Comparison of ENCODE assay signal across 1 cellular context in the genomic region with DNA sequence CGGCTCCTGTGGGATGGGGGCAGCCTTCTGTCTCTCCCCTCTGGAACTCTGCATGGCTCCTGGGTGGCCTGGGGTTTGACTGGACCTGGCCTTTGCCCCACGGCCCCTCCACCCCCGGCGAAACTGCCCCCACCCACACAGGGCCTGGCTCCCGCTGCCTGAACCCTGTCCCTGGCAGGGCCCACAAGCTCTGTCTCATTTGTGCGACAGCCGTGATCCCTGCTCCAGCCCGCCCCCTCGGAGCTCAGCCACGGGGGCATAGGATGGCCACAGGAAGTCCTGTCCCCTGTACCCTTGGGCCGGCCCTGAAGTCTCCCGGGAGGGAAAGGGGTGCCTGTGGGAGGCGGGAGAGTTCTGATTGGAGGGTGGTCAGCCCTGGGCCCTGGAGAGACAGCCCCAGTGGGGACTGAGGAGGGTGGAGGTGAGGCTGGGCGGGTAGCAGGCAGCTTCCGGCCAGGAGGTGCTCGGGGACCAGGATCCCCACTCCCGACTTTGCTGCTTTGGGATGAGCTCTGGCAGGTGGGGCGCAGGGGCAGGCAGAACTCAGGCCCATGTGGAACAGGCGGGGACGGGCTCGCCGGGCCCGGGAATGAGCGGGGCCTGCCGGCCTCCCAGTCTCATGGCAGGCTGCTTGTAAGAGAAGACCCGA.
TF ChIP-seq lines count a peak whose summit lies in the region.

No MANE protein-coding gene starts in this region.

TF ChIP-seq in HepG2, 621 proteins besides CTCF, POLR2A, EP300 and RAD21 (continued from another document and continues in another):
- TF ChIP-seq, protein P1, sequence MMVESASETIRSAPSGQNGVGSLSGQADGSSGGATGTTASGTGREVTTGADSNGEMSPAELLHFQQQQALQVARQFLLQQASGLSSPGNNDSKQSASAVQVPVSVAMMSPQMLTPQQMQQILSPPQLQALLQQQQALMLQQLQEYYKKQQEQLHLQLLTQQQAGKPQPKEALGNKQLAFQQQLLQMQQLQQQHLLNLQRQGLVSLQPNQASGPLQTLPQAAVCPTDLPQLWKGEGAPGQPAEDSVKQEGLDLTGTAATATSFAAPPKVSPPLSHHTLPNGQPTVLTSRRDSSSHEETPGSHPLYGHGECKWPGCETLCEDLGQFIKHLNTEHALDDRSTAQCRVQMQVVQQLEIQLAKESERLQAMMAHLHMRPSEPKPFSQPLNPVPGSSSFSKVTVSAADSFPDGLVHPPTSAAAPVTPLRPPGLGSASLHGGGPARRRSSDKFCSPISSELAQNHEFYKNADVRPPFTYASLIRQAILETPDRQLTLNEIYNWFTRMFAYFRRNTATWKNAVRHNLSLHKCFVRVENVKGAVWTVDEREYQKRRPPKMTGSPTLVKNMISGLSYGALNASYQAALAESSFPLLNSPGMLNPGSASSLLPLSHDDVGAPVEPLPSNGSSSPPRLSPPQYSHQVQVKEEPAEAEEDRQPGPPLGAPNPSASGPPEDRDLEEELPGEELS (CRISPR knock-in tag; IDR thresholded peaks at IDR 0.05), result peak; percentile 25; the same call in 1 of the 2 replicates
- TF ChIP-seq ZFP37 (CRISPR knock-in tag; IDR thresholded peaks at IDR 0.05; ENCODE audit: borderline replicate concordance), result 0 out of 2 replicates have a peak, but pooled peaks have one; percentile 53
- TF ChIP-seq ZNF615 (CRISPR knock-in tag; IDR thresholded peaks at IDR 0.05; ENCODE audit: borderline replicate concordance), result no peak
- no peak for TF ChIP-seq MAFF (IDR thresholded peaks at IDR 0.05; ENCODE audit: low read depth, low read length)
- TF ChIP-seq, protein P2, sequence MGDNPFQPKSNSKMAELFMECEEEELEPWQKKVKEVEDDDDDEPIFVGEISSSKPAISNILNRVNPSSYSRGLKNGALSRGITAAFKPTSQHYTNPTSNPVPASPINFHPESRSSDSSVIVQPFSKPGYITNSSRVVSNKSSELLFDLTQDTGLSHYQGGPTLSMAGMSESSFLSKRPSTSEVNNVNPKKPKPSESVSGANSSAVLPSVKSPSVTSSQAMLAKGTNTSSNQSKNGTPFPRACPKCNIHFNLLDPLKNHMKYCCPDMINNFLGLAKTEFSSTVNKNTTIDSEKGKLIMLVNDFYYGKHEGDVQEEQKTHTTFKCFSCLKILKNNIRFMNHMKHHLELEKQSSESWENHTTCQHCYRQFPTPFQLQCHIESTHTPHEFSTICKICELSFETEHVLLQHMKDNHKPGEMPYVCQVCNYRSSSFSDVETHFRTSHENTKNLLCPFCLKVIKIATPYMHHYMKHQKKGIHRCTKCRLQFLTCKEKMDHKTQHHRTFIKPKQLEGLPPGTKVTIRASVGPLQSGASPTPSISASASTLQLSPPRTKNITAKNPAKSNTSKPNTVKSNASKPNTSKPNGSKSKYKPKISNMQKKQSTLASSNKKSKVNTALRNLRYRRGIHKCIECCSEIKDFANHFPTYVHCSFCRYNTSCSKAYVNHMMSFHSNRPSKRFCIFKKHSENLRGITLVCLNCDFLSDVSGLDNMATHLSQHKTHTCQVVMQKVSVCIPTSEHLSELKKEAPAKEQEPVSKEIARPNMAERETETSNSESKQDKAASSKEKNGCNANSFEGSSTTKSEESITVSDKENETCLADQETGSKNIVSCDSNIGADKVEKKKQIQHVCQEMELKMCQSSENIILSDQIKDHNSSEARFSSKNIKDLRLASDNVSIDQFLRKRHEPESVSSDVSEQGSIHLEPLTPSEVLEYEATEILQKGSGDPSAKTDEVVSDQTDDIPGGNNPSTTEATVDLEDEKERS (CRISPR knock-in tag; IDR thresholded peaks at IDR 0.05), result 0 out of 2 replicates have a peak, but pooled peaks have one; percentile 16
- TF ChIP-seq, protein P3, sequence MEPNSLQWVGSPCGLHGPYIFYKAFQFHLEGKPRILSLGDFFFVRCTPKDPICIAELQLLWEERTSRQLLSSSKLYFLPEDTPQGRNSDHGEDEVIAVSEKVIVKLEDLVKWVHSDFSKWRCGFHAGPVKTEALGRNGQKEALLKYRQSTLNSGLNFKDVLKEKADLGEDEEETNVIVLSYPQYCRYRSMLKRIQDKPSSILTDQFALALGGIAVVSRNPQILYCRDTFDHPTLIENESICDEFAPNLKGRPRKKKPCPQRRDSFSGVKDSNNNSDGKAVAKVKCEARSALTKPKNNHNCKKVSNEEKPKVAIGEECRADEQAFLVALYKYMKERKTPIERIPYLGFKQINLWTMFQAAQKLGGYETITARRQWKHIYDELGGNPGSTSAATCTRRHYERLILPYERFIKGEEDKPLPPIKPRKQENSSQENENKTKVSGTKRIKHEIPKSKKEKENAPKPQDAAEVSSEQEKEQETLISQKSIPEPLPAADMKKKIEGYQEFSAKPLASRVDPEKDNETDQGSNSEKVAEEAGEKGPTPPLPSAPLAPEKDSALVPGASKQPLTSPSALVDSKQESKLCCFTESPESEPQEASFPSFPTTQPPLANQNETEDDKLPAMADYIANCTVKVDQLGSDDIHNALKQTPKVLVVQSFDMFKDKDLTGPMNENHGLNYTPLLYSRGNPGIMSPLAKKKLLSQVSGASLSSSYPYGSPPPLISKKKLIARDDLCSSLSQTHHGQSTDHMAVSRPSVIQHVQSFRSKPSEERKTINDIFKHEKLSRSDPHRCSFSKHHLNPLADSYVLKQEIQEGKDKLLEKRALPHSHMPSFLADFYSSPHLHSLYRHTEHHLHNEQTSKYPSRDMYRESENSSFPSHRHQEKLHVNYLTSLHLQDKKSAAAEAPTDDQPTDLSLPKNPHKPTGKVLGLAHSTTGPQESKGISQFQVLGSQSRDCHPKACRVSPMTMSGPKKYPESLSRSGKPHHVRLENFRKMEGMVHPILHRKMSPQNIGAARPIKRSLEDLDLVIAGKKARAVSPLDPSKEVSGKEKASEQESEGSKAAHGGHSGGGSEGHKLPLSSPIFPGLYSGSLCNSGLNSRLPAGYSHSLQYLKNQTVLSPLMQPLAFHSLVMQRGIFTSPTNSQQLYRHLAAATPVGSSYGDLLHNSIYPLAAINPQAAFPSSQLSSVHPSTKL (CRISPR knock-in tag; IDR thresholded peaks at IDR 0.05), result peak; percentile 58; the same call in 1 of the 2 replicates
- 0 out of 2 replicates have a peak, but pooled peaks have one; percentile 41 for TF ChIP-seq TP53 (CRISPR knock-in tag; conservative IDR thresholded peaks at IDR 0.05)
- no peak for TF ChIP-seq TBL1XR1 (IDR thresholded peaks at IDR 0.05; ENCODE audit: borderline replicate concordance, low read length, partially characterized antibody)
- peak; percentile 59 for TF ChIP-seq SALL1 (CRISPR knock-in tag; IDR thresholded peaks at IDR 0.05)
- TF ChIP-seq NCOA2 (CRISPR knock-in tag; IDR thresholded peaks at IDR 0.05), result no peak
- TF ChIP-seq ATF7-NPFF (CRISPR knock-in tag; IDR thresholded peaks at IDR 0.05; ENCODE audit: low read depth), result peak; percentile 29; the same call in 1 of the 2 replicates
- TF ChIP-seq IRF2 (CRISPR knock-in tag; IDR thresholded peaks at IDR 0.05), result 0 out of 2 replicates have a peak, but pooled peaks have one; percentile 38
- peak; percentile 97 for TF ChIP-seq PHF21A (CRISPR knock-in tag; IDR thresholded peaks at IDR 0.05)
- TF ChIP-seq LCORL (IDR thresholded peaks at IDR 0.05), result no peak
- peak; percentile 33; the same call in 1 of the 2 replicates for TF ChIP-seq LCORL (CRISPR knock-in tag; IDR thresholded peaks at IDR 0.05)
- TF ChIP-seq ZMAT3 (CRISPR knock-in tag; conservative IDR thresholded peaks at IDR 0.05), result 0 out of 2 replicates have a peak, but pooled peaks have one; percentile 64
- TF ChIP-seq, protein P4, sequence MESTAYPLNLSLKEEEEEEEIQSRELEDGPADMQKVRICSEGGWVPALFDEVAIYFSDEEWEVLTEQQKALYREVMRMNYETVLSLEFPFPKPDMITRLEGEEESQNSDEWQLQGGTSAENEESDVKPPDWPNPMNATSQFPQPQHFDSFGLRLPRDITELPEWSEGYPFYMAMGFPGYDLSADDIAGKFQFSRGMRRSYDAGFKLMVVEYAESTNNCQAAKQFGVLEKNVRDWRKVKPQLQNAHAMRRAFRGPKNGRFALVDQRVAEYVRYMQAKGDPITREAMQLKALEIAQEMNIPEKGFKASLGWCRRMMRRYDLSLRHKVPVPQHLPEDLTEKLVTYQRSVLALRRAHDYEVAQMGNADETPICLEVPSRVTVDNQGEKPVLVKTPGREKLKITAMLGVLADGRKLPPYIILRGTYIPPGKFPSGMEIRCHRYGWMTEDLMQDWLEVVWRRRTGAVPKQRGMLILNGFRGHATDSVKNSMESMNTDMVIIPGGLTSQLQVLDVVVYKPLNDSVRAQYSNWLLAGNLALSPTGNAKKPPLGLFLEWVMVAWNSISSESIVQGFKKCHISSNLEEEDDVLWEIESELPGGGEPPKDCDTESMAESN (CRISPR knock-in tag; conservative IDR thresholded peaks at IDR 0.05), result peak; percentile 78
- TF ChIP-seq ISX (CRISPR knock-in tag; conservative IDR thresholded peaks at IDR 0.05), result no peak
- TF ChIP-seq ZFX (CRISPR knock-in tag; IDR thresholded peaks at IDR 0.05; ENCODE audit: low read depth), result peak; percentile 90
- TF ChIP-seq AHR (CRISPR knock-in tag; IDR thresholded peaks at IDR 0.05), result no peak
- TF ChIP-seq DPF2 (CRISPR knock-in tag; IDR thresholded peaks at IDR 0.05; ENCODE audit: borderline replicate concordance, low read depth), result no peak
- 0 out of 2 replicates have a peak, but pooled peaks have one; percentile 32 for TF ChIP-seq ZNF510 (CRISPR knock-in tag; IDR thresholded peaks at IDR 0.05; ENCODE audit: low read depth)
- peak; percentile 86 for TF ChIP-seq ZBTB7B (CRISPR knock-in tag; IDR thresholded peaks at IDR 0.05)
- TF ChIP-seq, protein P5, sequence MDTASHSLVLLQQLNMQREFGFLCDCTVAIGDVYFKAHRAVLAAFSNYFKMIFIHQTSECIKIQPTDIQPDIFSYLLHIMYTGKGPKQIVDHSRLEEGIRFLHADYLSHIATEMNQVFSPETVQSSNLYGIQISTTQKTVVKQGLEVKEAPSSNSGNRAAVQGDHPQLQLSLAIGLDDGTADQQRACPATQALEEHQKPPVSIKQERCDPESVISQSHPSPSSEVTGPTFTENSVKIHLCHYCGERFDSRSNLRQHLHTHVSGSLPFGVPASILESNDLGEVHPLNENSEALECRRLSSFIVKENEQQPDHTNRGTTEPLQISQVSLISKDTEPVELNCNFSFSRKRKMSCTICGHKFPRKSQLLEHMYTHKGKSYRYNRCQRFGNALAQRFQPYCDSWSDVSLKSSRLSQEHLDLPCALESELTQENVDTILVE (CRISPR knock-in tag; IDR thresholded peaks at IDR 0.05), result peak; percentile 21; the same call in 1 of the 2 replicates
- TF ChIP-seq, protein P6, sequence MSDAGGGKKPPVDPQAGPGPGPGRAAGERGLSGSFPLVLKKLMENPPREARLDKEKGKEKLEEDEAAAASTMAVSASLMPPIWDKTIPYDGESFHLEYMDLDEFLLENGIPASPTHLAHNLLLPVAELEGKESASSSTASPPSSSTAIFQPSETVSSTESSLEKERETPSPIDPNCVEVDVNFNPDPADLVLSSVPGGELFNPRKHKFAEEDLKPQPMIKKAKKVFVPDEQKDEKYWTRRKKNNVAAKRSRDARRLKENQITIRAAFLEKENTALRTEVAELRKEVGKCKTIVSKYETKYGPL (CRISPR knock-in tag; IDR thresholded peaks at IDR 0.05), result no peak
- TF ChIP-seq, protein P7, sequence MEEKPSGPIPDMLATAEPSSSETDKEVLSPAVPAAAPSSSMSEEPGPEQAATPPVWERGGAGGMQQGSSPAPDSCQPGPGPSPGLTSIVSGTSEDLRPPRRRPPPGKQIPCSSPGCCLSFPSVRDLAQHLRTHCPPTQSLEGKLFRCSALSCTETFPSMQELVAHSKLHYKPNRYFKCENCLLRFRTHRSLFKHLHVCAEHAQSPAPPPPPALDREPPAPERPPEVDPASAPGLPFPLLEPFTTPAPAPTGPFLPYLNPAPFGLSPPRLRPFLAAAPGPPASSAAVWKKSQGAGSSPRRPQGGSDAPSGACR (CRISPR knock-in tag; IDR thresholded peaks at IDR 0.05), result peak; percentile 24; the same call in 1 of the 2 replicates
- TF ChIP-seq GABPB1 (CRISPR knock-in tag; IDR thresholded peaks at IDR 0.05), result peak; percentile 82
- 0 out of 2 replicates have a peak, but pooled peaks have one; percentile 11 for TF ChIP-seq ZNF782 (CRISPR knock-in tag; IDR thresholded peaks at IDR 0.05; ENCODE audit: borderline replicate concordance)
- 0 out of 2 replicates have a peak, but pooled peaks have one; percentile 74 for TF ChIP-seq ZNF234 (CRISPR knock-in tag; conservative IDR thresholded peaks at IDR 0.05)
- TF ChIP-seq, protein P8, sequence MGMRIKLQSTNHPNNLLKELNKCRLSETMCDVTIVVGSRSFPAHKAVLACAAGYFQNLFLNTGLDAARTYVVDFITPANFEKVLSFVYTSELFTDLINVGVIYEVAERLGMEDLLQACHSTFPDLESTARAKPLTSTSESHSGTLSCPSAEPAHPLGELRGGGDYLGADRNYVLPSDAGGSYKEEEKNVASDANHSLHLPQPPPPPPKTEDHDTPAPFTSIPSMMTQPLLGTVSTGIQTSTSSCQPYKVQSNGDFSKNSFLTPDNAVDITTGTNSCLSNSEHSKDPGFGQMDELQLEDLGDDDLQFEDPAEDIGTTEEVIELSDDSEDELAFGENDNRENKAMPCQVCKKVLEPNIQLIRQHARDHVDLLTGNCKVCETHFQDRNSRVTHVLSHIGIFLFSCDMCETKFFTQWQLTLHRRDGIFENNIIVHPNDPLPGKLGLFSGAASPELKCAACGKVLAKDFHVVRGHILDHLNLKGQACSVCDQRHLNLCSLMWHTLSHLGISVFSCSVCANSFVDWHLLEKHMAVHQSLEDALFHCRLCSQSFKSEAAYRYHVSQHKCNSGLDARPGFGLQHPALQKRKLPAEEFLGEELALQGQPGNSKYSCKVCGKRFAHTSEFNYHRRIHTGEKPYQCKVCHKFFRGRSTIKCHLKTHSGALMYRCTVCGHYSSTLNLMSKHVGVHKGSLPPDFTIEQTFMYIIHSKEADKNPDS (CRISPR knock-in tag; IDR thresholded peaks at IDR 0.05), result no peak
- 0 out of 2 replicates have a peak, but pooled peaks have one; percentile 15 for TF ChIP-seq ZBTB7A (CRISPR knock-in tag; IDR thresholded peaks at IDR 0.05)
- peak; percentile 43; the same call in 1 of the 2 replicates for TF ChIP-seq ZKSCAN8 (CRISPR knock-in tag; IDR thresholded peaks at IDR 0.05; ENCODE audit: borderline replicate concordance)
- TF ChIP-seq, protein P9, sequence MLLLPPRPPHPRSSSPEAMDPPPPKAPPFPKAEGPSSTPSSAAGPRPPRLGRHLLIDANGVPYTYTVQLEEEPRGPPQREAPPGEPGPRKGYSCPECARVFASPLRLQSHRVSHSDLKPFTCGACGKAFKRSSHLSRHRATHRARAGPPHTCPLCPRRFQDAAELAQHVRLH (CRISPR knock-in tag; IDR thresholded peaks at IDR 0.05; ENCODE audit: borderline replicate concordance, low read depth), result peak; percentile 25; the same call in 1 of the 2 replicates
- no peak for TF ChIP-seq NAIF1 (CRISPR knock-in tag; IDR thresholded peaks at IDR 0.05; ENCODE audit: borderline replicate concordance)
- TF ChIP-seq SNAI1 (CRISPR knock-in tag; IDR thresholded peaks at IDR 0.05; ENCODE audit: borderline replicate concordance), result no peak
- peak; percentile 34; the same call in 1 of the 2 replicates for TF ChIP-seq KLF6 (CRISPR knock-in tag; IDR thresholded peaks at IDR 0.05)
- peak; percentile 66 for TF ChIP-seq KDM5B (CRISPR knock-in tag; IDR thresholded peaks at IDR 0.05; ENCODE audit: borderline replicate concordance)
- no peak for TF ChIP-seq ARNT (IDR thresholded peaks at IDR 0.05)
- 0 out of 2 replicates have a peak, but pooled peaks have one; percentile 34 for TF ChIP-seq SMAD3 (CRISPR knock-in tag; IDR thresholded peaks at IDR 0.05)
- no peak for TF ChIP-seq ATAD3A (CRISPR knock-in tag; IDR thresholded peaks at IDR 0.05)
- no peak for TF ChIP-seq SMC3 (IDR thresholded peaks at IDR 0.05; ENCODE audit: low read length)
- peak; percentile 77 for TF ChIP-seq NFYC (CRISPR knock-in tag; IDR thresholded peaks at IDR 0.05)
- TF ChIP-seq MED8 (CRISPR knock-in tag; IDR thresholded peaks at IDR 0.05; ENCODE audit: insufficient replicate concordance), result peak; percentile 79
- peak; percentile 94 for TF ChIP-seq MTA1 (CRISPR knock-in tag; IDR thresholded peaks at IDR 0.05; ENCODE audit: borderline replicate concordance)
